Comparison of ENCODE assay signal across 17 cellular contexts in the genomic region with DNA sequence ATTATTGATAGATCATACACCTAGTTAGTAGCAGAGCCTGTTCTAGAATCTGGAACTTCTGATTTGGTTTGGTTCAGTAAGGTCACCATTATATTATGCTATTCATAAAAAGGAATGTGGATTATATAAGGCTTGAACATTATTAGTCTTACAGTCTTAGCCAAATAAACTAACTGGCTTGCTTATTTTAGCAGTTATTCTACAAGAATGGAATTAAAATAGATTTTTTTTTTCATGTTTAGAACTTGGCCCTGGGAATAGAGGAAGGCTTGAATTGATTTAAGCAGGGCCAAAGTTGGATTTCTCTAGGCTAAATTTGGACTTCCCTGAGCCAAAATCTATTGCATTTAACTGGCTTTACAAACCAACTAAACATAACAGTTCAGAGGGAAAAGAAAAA. TPM values are rescaled to one million over a fixed set of nuclear protein-coding genes. Genes with fewer than 3 reads are reported as not detected.
DNase-seq lines count a peak whose midpoint lies in the region; ATAC-seq and TF ChIP-seq lines count a peak whose summit lies in the region.
"Had no signal": no experiment of that assay in that cellular context is flagged by ENCODE, and none has a peak within 500 bp of the region (broad histone marks: within the 10 kb centered on the region; RNA-seq: fewer than 3 reads in every experiment).

No MANE protein-coding gene starts in this region.

- TF ChIP-seq CTCF in breast epithelium (IDR thresholded peaks at IDR 0.05), result no peak

- H3K4me1 ChIP-seq in GM23248 (ENCODE audit: insufficient read depth) (peaks cover 36% of the 10 kb centered on the region), breast epithelium (no peaks in the 10 kb centered on the region)

- no peak overlapping the region for H2AFZ ChIP-seq in GM23248

- no peak overlapping the region for H3K9ac ChIP-seq in GM23248

- H3K9me3 ChIP-seq in GM23248 (ENCODE audit: low read depth) (no peaks in the 10 kb centered on the region), breast epithelium (no peaks in the 10 kb centered on the region)
- H3K9me3 ChIP-seq: lower lobe of right lung, neutrophil had no signal

- peaks cover 33% of the 10 kb centered on the region; the same call in 1 of the 2 replicates for H3F3A ChIP-seq in GM23248 (ENCODE audit: insufficient read depth)

- H3K27ac ChIP-seq in GM23248, result peak overlapping the region; percentile 29
- peak overlapping the region; percentile 5 to 63 for H3K27ac ChIP-seq in breast epithelium
- H3K27ac ChIP-seq: lower lobe of right lung, neutrophil had no signal

- no peaks in the 10 kb centered on the region for H3K9me2 ChIP-seq in GM23248 (ENCODE audit: insufficient read depth)

- no peaks in the 10 kb centered on the region for H4K20me1 ChIP-seq in GM23248 (ENCODE audit: insufficient read depth)

- intact Hi-C loops in breast epithelium (cut with DNase I; ENCODE audit: low total_unique reads) (no loop called here), left ventricle myocardium superior (cut with micrococcal nuclease) (no loop called here), sciatic nerve (cut with DNase I) (no loop called here)

- H3K4me3 ChIP-seq in GM23248, result no peak overlapping the region
- no peak overlapping the region for H3K4me3 ChIP-seq in breast epithelium
- H3K4me3 ChIP-seq: lower lobe of right lung had no signal

- no peak for TF ChIP-seq POLR2A in breast epithelium (IDR thresholded peaks at IDR 0.05)

- ATAC-seq in left ventricle myocardium superior (peak; percentile 40), sciatic nerve (peak; percentile 51), HG03439 (IDR thresholded peaks at IDR 0.05; ENCODE audit: unreplicated experiment) (no peak), HG02642 (IDR thresholded peaks at IDR 0.05; ENCODE audit: poor library complexity, unreplicated experiment) (no peak), GM21360 (IDR thresholded peaks at IDR 0.05; ENCODE audit: unreplicated experiment) (no peak)
- ATAC-seq: lower lobe of right lung; PC-3; stimulated activated naive CD8-positive, alpha-beta T cell treated with anti-CD3 and anti-CD28 coated beads, Interleukin-15, amount 100 ng/mL, for 72 hours had no signal

- H3K79me2 ChIP-seq in GM23248 (ENCODE audit: insufficient read depth), result peaks cover 38% of the 10 kb centered on the region

- H3K36me3 ChIP-seq in GM23248 (ENCODE audit: low read depth), result peaks cover 56% of the 10 kb centered on the region
- H3K36me3 ChIP-seq in breast epithelium, result no peaks in the 10 kb centered on the region
- H3K36me3 ChIP-seq: neutrophil had no signal

- H3K4me2 ChIP-seq in GM23248 (ENCODE audit: unreplicated experiment), result no peak overlapping the region

- in situ Hi-C loops in GM23248 (cut with MboI), result no loop called here

- no peaks in the 10 kb centered on the region for H3K27me3 ChIP-seq in GM23248 (replicated peaks; ENCODE audit: insufficient read depth)
- no peaks in the 10 kb centered on the region for H3K27me3 ChIP-seq in breast epithelium
- H3K27me3 ChIP-seq: neutrophil had no signal

- DNase-seq in GM23248 (no peak), breast epithelium (ENCODE audit: low spot score in 2 of 2) (no peak), left ventricle myocardium superior (no peak), sciatic nerve (ENCODE audit: low spot score) (no peak)
- no peak for DNase-seq in stimulated activated naive CD4-positive, alpha-beta T cell (lab: John Stamatoyannopoulos, UW)
- DNase-seq: activated CD4-positive, alpha-beta T cell treated with anti-CD3 and anti-CD28 coated beads, Interleukin-2, amount 10 ng/mL, durations not matched to agents 24 days and 14 days; activated naive CD8-positive, alpha-beta T cell treated with anti-CD3 and anti-CD28 coated beads, Interleukin-2, amount 10 ng/mL, durations not matched to agents 7 days and 5 days; C1 segment of cervical spinal cord; Calu3; lower lobe of right lung; retina; stimulated activated naive CD8-positive, alpha-beta T cell treated with anti-CD3 and anti-CD28 coated beads, Interleukin-15, amount 100 ng/mL, for 72 hours had no signal

RNA-seq across cellular contexts. Expression of a gene that starts 24.4 kb away (rescaled TPM):
- total RNA-seq in GM23248 (2014; rRNA removed; shearing (Covaris generic)), result 63.7 and 73.3 TPM in 2 replicates
- polyA plus RNA-seq in GM23248 (2016; fragmentation: Nextera tagmentation; extraction: Ambion mirVana), result 104 and 107 TPM in 2 replicates
- total RNA-seq in breast epithelium, result 10 to 100 TPM; 21.6 to 35.4 (median 33.8) TPM
- 21.8 TPM for total RNA-seq in left ventricle myocardium superior
- total RNA-seq in sciatic nerve, result 62.1 TPM

RNA-seq across cellular contexts. Expression of a gene that starts 24.7 kb away (rescaled TPM):
- 4.4 and 4.6 TPM in 2 replicates for total RNA-seq in GM23248 (2014; rRNA removed; shearing (Covaris generic))
- polyA plus RNA-seq in GM23248 (2016; fragmentation: Nextera tagmentation; extraction: Ambion mirVana), result 7.2 and 10.0 TPM in 2 replicates
- total RNA-seq in breast epithelium, result 10 to 100 TPM in 1 of 3 donors, 1 to 10 TPM in 2; 1.3 to 13.0 (median 4.9) TPM
- 15.6 TPM for total RNA-seq in left ventricle myocardium superior
- 13.4 TPM for total RNA-seq in sciatic nerve

Comparison
In these comparisons a context has a peak if more than half of its experiments do, and no peak if none do; other contexts are left out.
1. ATAC-seq: peak in left ventricle myocardium superior (single experiment) and sciatic nerve (single experiment); none in HG03439 (single experiment), HG02642 (single experiment) and GM21360 (single experiment).